In genomic region chr6:119264854-119265397, GRCh38 we compare ENCODE assay signal across 1 cellular context.
TF ChIP-seq lines count a peak whose summit lies in the region.

No MANE protein-coding gene starts in this region.

TF ChIP-seq in HepG2, 621 proteins besides CTCF, POLR2A, EP300 and RAD21 (continued from another document):
- TF ChIP-seq ZBTB39 (CRISPR knock-in tag; IDR thresholded peaks at IDR 0.05) (no peak), ZNF788 (CRISPR knock-in tag; IDR thresholded peaks at IDR 0.05; ENCODE audit: borderline replicate concordance) (no peak), ZNF329 (CRISPR knock-in tag; IDR thresholded peaks at IDR 0.05; ENCODE audit: low read depth) (no peak), ZBTB34 (CRISPR knock-in tag; IDR thresholded peaks at IDR 0.05) (no peak), ZNF431 (CRISPR knock-in tag; IDR thresholded peaks at IDR 0.05; ENCODE audit: borderline replicate concordance, low read depth) (no peak), ZNF709 (CRISPR knock-in tag; IDR thresholded peaks at IDR 0.05) (no peak), MXD4 (CRISPR knock-in tag; IDR thresholded peaks at IDR 0.05) (no peak), CENPX (CRISPR knock-in tag; IDR thresholded peaks at IDR 0.05) (no peak), RBM22 (optimal IDR thresholded peaks at IDR 0.05; ENCODE audit: low read length) (peak; percentile 82), EEA1 (CRISPR knock-in tag; IDR thresholded peaks at IDR 0.05; ENCODE audit: borderline replicate concordance) (no peak), REXO4 (CRISPR knock-in tag; IDR thresholded peaks at IDR 0.05; ENCODE audit: borderline replicate concordance) (no peak), CENPT (CRISPR knock-in tag; IDR thresholded peaks at IDR 0.05; ENCODE audit: low read depth) (no peak), PHF20 (CRISPR knock-in tag; IDR thresholded peaks at IDR 0.05) (no peak), TRIM24 (CRISPR knock-in tag; IDR thresholded peaks at IDR 0.05) (no peak), ERF (CRISPR knock-in tag; IDR thresholded peaks at IDR 0.05) (no peak)
- TF ChIP-seq, protein P1, sequence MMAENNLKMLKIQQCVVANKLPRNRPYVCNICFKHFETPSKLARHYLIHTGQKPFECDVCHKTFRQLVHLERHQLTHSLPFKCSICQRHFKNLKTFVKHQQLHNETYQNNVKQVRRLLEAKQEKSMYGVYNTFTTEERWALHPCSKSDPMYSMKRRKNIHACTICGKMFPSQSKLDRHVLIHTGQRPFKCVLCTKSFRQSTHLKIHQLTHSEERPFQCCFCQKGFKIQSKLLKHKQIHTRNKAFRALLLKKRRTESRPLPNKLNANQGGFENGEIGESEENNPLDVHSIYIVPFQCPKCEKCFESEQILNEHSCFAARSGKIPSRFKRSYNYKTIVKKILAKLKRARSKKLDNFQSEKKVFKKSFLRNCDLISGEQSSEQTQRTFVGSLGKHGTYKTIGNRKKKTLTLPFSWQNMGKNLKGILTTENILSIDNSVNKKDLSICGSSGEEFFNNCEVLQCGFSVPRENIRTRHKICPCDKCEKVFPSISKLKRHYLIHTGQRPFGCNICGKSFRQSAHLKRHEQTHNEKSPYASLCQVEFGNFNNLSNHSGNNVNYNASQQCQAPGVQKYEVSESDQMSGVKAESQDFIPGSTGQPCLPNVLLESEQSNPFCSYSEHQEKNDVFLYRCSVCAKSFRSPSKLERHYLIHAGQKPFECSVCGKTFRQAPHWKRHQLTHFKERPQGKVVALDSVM (CRISPR knock-in tag; IDR thresholded peaks at IDR 0.05): peak; percentile 90
- TF ChIP-seq, protein P2, sequence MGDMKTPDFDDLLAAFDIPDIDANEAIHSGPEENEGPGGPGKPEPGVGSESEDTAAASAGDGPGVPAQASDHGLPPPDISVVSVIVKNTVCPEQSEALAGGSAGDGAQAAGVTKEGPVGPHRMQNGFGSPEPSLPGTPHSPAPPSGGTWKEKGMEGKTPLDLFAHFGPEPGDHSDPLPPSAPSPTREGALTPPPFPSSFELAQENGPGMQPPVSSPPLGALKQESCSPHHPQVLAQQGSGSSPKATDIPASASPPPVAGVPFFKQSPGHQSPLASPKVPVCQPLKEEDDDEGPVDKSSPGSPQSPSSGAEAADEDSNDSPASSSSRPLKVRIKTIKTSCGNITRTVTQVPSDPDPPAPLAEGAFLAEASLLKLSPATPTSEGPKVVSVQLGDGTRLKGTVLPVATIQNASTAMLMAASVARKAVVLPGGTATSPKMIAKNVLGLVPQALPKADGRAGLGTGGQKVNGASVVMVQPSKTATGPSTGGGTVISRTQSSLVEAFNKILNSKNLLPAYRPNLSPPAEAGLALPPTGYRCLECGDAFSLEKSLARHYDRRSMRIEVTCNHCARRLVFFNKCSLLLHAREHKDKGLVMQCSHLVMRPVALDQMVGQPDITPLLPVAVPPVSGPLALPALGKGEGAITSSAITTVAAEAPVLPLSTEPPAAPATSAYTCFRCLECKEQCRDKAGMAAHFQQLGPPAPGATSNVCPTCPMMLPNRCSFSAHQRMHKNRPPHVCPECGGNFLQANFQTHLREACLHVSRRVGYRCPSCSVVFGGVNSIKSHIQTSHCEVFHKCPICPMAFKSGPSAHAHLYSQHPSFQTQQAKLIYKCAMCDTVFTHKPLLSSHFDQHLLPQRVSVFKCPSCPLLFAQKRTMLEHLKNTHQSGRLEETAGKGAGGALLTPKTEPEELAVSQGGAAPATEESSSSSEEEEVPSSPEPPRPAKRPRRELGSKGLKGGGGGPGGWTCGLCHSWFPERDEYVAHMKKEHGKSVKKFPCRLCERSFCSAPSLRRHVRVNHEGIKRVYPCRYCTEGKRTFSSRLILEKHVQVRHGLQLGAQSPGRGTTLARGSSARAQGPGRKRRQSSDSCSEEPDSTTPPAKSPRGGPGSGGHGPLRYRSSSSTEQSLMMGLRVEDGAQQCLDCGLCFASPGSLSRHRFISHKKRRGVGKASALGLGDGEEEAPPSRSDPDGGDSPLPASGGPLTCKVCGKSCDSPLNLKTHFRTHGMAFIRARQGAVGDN (CRISPR knock-in tag; IDR thresholded peaks at IDR 0.05): no peak
- TF ChIP-seq, protein P3, sequence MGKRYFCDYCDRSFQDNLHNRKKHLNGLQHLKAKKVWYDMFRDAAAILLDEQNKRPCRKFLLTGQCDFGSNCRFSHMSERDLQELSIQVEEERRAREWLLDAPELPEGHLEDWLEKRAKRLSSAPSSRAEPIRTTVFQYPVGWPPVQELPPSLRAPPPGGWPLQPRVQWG (CRISPR knock-in tag; IDR thresholded peaks at IDR 0.05; ENCODE audit: borderline replicate concordance, low read depth): no peak
